ENCODE assay signal across 34 cellular contexts in genomic region chr1:70401974-70402373, GRCh38.
"Had no signal": no experiment of that assay in that cellular context is flagged by ENCODE, and none has a peak within 500 bp of the region (broad histone marks: within the 10 kb centered on the region; RNA-seq: fewer than 3 reads in every experiment).

No MANE protein-coding gene starts in this region.

- H3K36me3 Mint-ChIP-seq: activated CD4-positive, alpha-beta memory T cell treated with anti-CD3 and anti-CD28 coated beads for 36 hours; activated CD8-positive, alpha-beta memory T cell treated with anti-CD3 and anti-CD28 coated beads, Interleukin-2, amount 10 ng/mL, durations not matched to agents 7 days and 5 days; activated naive CD4-positive, alpha-beta T cell treated with anti-CD3 and anti-CD28 coated beads, Interleukin-2, amount 50 U/mL, for 24 hours; activated naive CD8-positive, alpha-beta T cell treated with anti-CD3 and anti-CD28 coated beads for 36 hours had no signal

- H3K27me3 ChIP-seq: adrenal gland, body of pancreas, colonic mucosa, esophagus squamous epithelium, gastroesophageal sphincter, heart right ventricle had no signal

- H3K27ac Mint-ChIP-seq: activated B cell treated with CpG ODN at 0.5 μM for 24 hours; activated CD4-positive, alpha-beta memory T cell treated with anti-CD3 and anti-CD28 coated beads for 36 hours; activated CD4-positive, alpha-beta T cell treated with anti-CD3 and anti-CD28 coated beads for 36 hours; activated CD4-positive, alpha-beta T cell treated with anti-CD3 and anti-CD28 coated beads, Interleukin-2, amount 10 ng/mL, durations not matched to agents 24 days and 14 days; activated CD8-positive, alpha-beta memory T cell treated with anti-CD3 and anti-CD28 coated beads, Interleukin-2, amount 10 ng/mL, durations not matched to agents 7 days and 5 days; activated CD8-positive, alpha-beta T cell treated with anti-CD3 and anti-CD28 coated beads, Interleukin-2, amount 10 ng/mL, durations not matched to agents 7 days and 5 days; activated naive CD4-positive, alpha-beta T cell treated with anti-CD3 and anti-CD28 coated beads for 36 hours; activated naive CD4-positive, alpha-beta T cell treated with anti-CD3 and anti-CD28 coated beads, Interleukin-2, amount 50 U/mL, for 24 hours; activated naive CD8-positive, alpha-beta T cell treated with anti-CD3 and anti-CD28 coated beads for 36 hours; activated naive CD8-positive, alpha-beta T cell treated with anti-CD3 and anti-CD28 coated beads, Interleukin-2, amount 50 U/mL, for 24 hours; activated T-helper 1 cell treated with anti-CD3 and anti-CD28 coated beads, Interleukin-12 subunit alpha, Interleukin-12 subunit beta, Interleukin-2, Interleukin-4 antibody, amounts not matched to agents 30 ng/mL and 10 ng/mL and 1 ng/mL, durations not matched to agents 14 hours and 24 hours and 36 hours; activated T-helper 2 cell treated with anti-CD3 and anti-CD28 coated beads, Interferon-gamma antibody, Interleukin-2, Interleukin-4, amounts not matched to agents 10 μg/mL and 5 μg/mL and 100 μg/mL, durations not matched to agents 14 hours and 24 hours and 36 hours; T-helper 17 cell; T-helper 2 cell treated with Interferon-gamma antibody and Interleukin-4, amounts not matched to agents 5 μg/mL and 100 μg/mL, for 36 hours had no signal

- H3K4me3 ChIP-seq: adrenal gland, body of pancreas, colonic mucosa, esophagus squamous epithelium, gastroesophageal sphincter, heart right ventricle had no signal

- ATAC-seq: activated CD4-positive, alpha-beta T cell treated with anti-CD3 and anti-CD28 coated beads for 36 hours; activated CD4-positive, CD25-positive, alpha-beta regulatory T cell treated with anti-CD3 and anti-CD28 coated beads, Interleukin-2, amount 50 U/mL, for 24 hours; activated CD8-positive, alpha-beta memory T cell treated with anti-CD3 and anti-CD28 coated beads, Interleukin-2, amount 10 ng/mL, durations not matched to agents 7 days and 5 days; activated CD8-positive, alpha-beta T cell treated with anti-CD3 and anti-CD28 coated beads, Interleukin-2, amount 10 ng/mL, durations not matched to agents 7 days and 5 days; activated naive CD8-positive, alpha-beta T cell treated with anti-CD3 and anti-CD28 coated beads, Interleukin-2, amount 50 U/mL, for 24 hours; body of pancreas; gastroesophageal sphincter; heart right ventricle; T-helper 17 cell had no signal

- H3K4me1 ChIP-seq: adrenal gland, body of pancreas, colonic mucosa, esophagus squamous epithelium, gastroesophageal sphincter, heart right ventricle had no signal

- H3K4me1 Mint-ChIP-seq: activated CD4-positive, alpha-beta T cell treated with anti-CD3 and anti-CD28 coated beads for 36 hours; activated CD4-positive, alpha-beta T cell treated with anti-CD3 and anti-CD28 coated beads, Interleukin-2, amount 10 ng/mL, durations not matched to agents 24 days and 14 days; activated CD8-positive, alpha-beta memory T cell treated with anti-CD3 and anti-CD28 coated beads, Interleukin-2, amount 10 ng/mL, durations not matched to agents 7 days and 5 days; activated naive CD4-positive, alpha-beta T cell treated with anti-CD3 and anti-CD28 coated beads, Interleukin-2, amount 50 U/mL, for 24 hours; activated naive CD8-positive, alpha-beta T cell treated with anti-CD3 and anti-CD28 coated beads for 36 hours; activated naive CD8-positive, alpha-beta T cell treated with anti-CD3 and anti-CD28 coated beads, Interleukin-2, amount 50 U/mL, for 24 hours had no signal

- H3K4me3 Mint-ChIP-seq: activated B cell treated with CpG ODN at 0.5 μM for 24 hours; activated CD4-positive, alpha-beta memory T cell treated with anti-CD3 and anti-CD28 coated beads for 36 hours; activated CD4-positive, alpha-beta T cell treated with anti-CD3 and anti-CD28 coated beads for 36 hours; activated CD4-positive, alpha-beta T cell treated with anti-CD3 and anti-CD28 coated beads, Interleukin-2, amount 10 ng/mL, durations not matched to agents 24 days and 14 days; activated CD8-positive, alpha-beta memory T cell treated with anti-CD3 and anti-CD28 coated beads, Interleukin-2, amount 10 ng/mL, durations not matched to agents 7 days and 5 days; activated CD8-positive, alpha-beta T cell treated with anti-CD3 and anti-CD28 coated beads, Interleukin-2, amount 10 ng/mL, durations not matched to agents 7 days and 5 days; activated naive CD4-positive, alpha-beta T cell treated with anti-CD3 and anti-CD28 coated beads for 36 hours; activated naive CD4-positive, alpha-beta T cell treated with anti-CD3 and anti-CD28 coated beads, Interleukin-2, amount 50 U/mL, for 24 hours; activated naive CD8-positive, alpha-beta T cell treated with anti-CD3 and anti-CD28 coated beads for 36 hours; activated naive CD8-positive, alpha-beta T cell treated with anti-CD3 and anti-CD28 coated beads, Interleukin-2, amount 50 U/mL, for 24 hours; activated T-helper 1 cell treated with anti-CD3 and anti-CD28 coated beads, Interleukin-12 subunit alpha, Interleukin-12 subunit beta, Interleukin-2, Interleukin-4 antibody, amounts not matched to agents 30 ng/mL and 10 ng/mL and 1 ng/mL, durations not matched to agents 14 hours and 24 hours and 36 hours; T-helper 17 cell; T-helper 2 cell treated with Interferon-gamma antibody and Interleukin-4, amounts not matched to agents 5 μg/mL and 100 μg/mL, for 36 hours had no signal

- H3K36me3 ChIP-seq: adrenal gland, colonic mucosa, esophagus squamous epithelium, gastroesophageal sphincter, heart right ventricle, WERI-Rb-1 had no signal

- H3K9me3 ChIP-seq: adrenal gland, body of pancreas, colonic mucosa, esophagus squamous epithelium, gastroesophageal sphincter, heart right ventricle had no signal

- H3K27ac ChIP-seq: adrenal gland, body of pancreas, colonic mucosa, epithelial cell of prostate, esophagus squamous epithelium, gastroesophageal sphincter, heart right ventricle, WERI-Rb-1 had no signal

- H3K9me3 Mint-ChIP-seq: activated B cell treated with CpG ODN at 0.5 μM for 24 hours; activated CD4-positive, alpha-beta memory T cell treated with anti-CD3 and anti-CD28 coated beads for 36 hours; activated CD4-positive, alpha-beta T cell treated with anti-CD3 and anti-CD28 coated beads, Interleukin-2, amount 10 ng/mL, durations not matched to agents 24 days and 14 days; activated naive CD4-positive, alpha-beta T cell treated with anti-CD3 and anti-CD28 coated beads for 36 hours; activated naive CD4-positive, alpha-beta T cell treated with anti-CD3 and anti-CD28 coated beads, Interleukin-2, amount 50 U/mL, for 24 hours; activated naive CD8-positive, alpha-beta T cell treated with anti-CD3 and anti-CD28 coated beads for 36 hours; activated naive CD8-positive, alpha-beta T cell treated with anti-CD3 and anti-CD28 coated beads, Interleukin-2, amount 50 U/mL, for 24 hours; activated T-helper 1 cell treated with anti-CD3 and anti-CD28 coated beads, Interleukin-12 subunit alpha, Interleukin-12 subunit beta, Interleukin-2, Interleukin-4 antibody, amounts not matched to agents 30 ng/mL and 10 ng/mL and 1 ng/mL, durations not matched to agents 14 hours and 24 hours and 36 hours; activated T-helper 2 cell treated with anti-CD3 and anti-CD28 coated beads, Interferon-gamma antibody, Interleukin-2, Interleukin-4, amounts not matched to agents 10 μg/mL and 5 μg/mL and 100 μg/mL, durations not matched to agents 14 hours and 24 hours and 36 hours; T-helper 2 cell treated with Interferon-gamma antibody and Interleukin-4, amounts not matched to agents 5 μg/mL and 100 μg/mL, for 36 hours had no signal

- DNase-seq: activated B cell treated with CpG ODN at 0.5 μM for 24 hours; activated CD4-positive, alpha-beta memory T cell treated with anti-CD3 and anti-CD28 coated beads for 36 hours; activated CD4-positive, alpha-beta T cell treated with anti-CD3 and anti-CD28 coated beads for 36 hours; activated CD4-positive, alpha-beta T cell treated with anti-CD3 and anti-CD28 coated beads, Interleukin-2, amount 10 ng/mL, durations not matched to agents 24 days and 14 days; activated CD8-positive, alpha-beta memory T cell treated with anti-CD3 and anti-CD28 coated beads, Interleukin-2, amount 10 ng/mL, durations not matched to agents 7 days and 5 days; activated CD8-positive, alpha-beta memory T cell treated with anti-CD3 and anti-CD28 coated beads, Interleukin-2, amount 50 U/mL, for 4 hours; activated CD8-positive, alpha-beta T cell treated with anti-CD3 and anti-CD28 coated beads, Interleukin-2, amount 10 ng/mL, durations not matched to agents 7 days and 5 days; activated effector memory CD4-positive, alpha-beta T cell treated with anti-CD3 and anti-CD28 coated beads, Interleukin-2, amount 50 U/mL, for 16 hours; activated naive CD4-positive, alpha-beta T cell treated with anti-CD3 and anti-CD28 coated beads for 36 hours; activated naive CD8-positive, alpha-beta T cell treated with anti-CD3 and anti-CD28 coated beads for 36 hours; activated naive CD8-positive, alpha-beta T cell treated with anti-CD3 and anti-CD28 coated beads, Interleukin-2, amount 50 U/mL, for 24 hours; activated T-cell treated with anti-CD3 and anti-CD28 coated beads, Interleukin-2, amount 50 U/mL, for 1 hour; activated T-cell treated with anti-CD3 and anti-CD28 coated beads, Interleukin-2, amount 50 U/mL, for 48 hours; adrenal gland; amygdala; aorta; body of pancreas; caudate nucleus; cerebellar nuclear complex; colonic mucosa; effector CD8-positive, alpha-beta T cell; esophagus squamous epithelium; foreskin melanocyte; heart right ventricle; T-helper 17 cell; T1000; WERI-Rb-1 had no signal
